Comparison of ENCODE assay signal across 9 cellular contexts in genomic region chr4:1792832-1793495, GRCh38. TPM values are rescaled to one million over a fixed set of nuclear protein-coding genes. Genes with fewer than 3 reads are reported as not detected.
DNase-seq lines count a peak whose midpoint lies in the region; ATAC-seq, FAIRE-seq and TF ChIP-seq lines count a peak whose summit lies in the region.
"Had no signal": no experiment of that assay in that cellular context is flagged by ENCODE, and none has a peak within 500 bp of the region (broad histone marks: within the 10 kb centered on the region; RNA-seq: fewer than 3 reads in every experiment).

Gene FGFR3 (plus strand): TSS chr4:1793293. CDS start chr4:1793935, 642 bp downstream.

- no peak for TF ChIP-seq CTCF in foreskin fibroblast (IDR thresholded peaks at IDR 0.05; ENCODE audit: low read depth, low read length)

- no peak for FAIRE-seq in GM19239 (lab: Jason Lieb, UNC)

- ATAC-seq in GM18502 (IDR thresholded peaks at IDR 0.05; ENCODE audit: poor library complexity, unreplicated experiment): no peak

- peak within 1 kb of the TSS; percentile 24 to 30 for H3K4me3 ChIP-seq in foreskin fibroblast (ENCODE audit: low read depth in 1 of 2, low read length in 2 of 2)

- DNase-seq in AG08396 (ENCODE audit: low spot score) (peak; percentile 91), GM19239 (ENCODE audit: insufficient read length, low spot score) (peak; percentile 96), NCI-H1048 (lab: John Stamatoyannopoulos, UW) (peak; percentile 11), activated T-cell treated with anti-CD3 and anti-CD28 coated beads for 48 hours (ENCODE audit: low read depth) (peak; percentile 36), foreskin fibroblast (peak in 1 of 2 donors; percentile 53), occipital lobe (lab: John Stamatoyannopoulos, UW) (no peak), SHP77 (lab: John Stamatoyannopoulos, UW) (no peak)

RNA-seq across cellular contexts. Expression of gene FGFR3, which starts in this region (rescaled TPM):
- total RNA-seq in occipital lobe: 14.7 TPM
- total RNA-seq: myocyte had no signal

Comparison
In these comparisons a context has a peak if more than half of its experiments do, and no peak if none do; other contexts are left out.
1. DNase-seq: peak in AG08396 (single experiment), GM19239 (single experiment), NCI-H1048 (single experiment) and activated T-cell treated with anti-CD3 and anti-CD28 coated beads for 48 hours (single experiment); none in occipital lobe (single experiment) and SHP77 (0 of 2).